In genomic region chr6:138160329-138161117, GRCh38 we compare ENCODE assay signal across 10 cellular contexts. TPM values are rescaled to one million over a fixed set of nuclear protein-coding genes. Genes with fewer than 3 reads are reported as not detected.
DNase-seq lines count a peak whose midpoint lies in the region; ATAC-seq and TF ChIP-seq lines count a peak whose summit lies in the region.
"Had no signal": no experiment of that assay in that cellular context is flagged by ENCODE, and none has a peak within 500 bp of the region (broad histone marks: within the 10 kb centered on the region; RNA-seq: fewer than 3 reads in every experiment).

No MANE protein-coding gene starts in this region.

- H3K36me3 Mint-ChIP-seq in activated T-cell treated with anti-CD3 and anti-CD28 coated beads, Interleukin-2, amount 50 U/mL, for 72 hours (ENCODE audit: insufficient read depth in 2 of 2): no peaks in the 10 kb centered on the region

- no peak overlapping the region for H3K27ac Mint-ChIP-seq in activated T-cell treated with anti-CD3 and anti-CD28 coated beads, Interleukin-2, amount 50 U/mL, for 72 hours

- POLR2A ChIA-PET in PC-9 (lab: Charles Lee; ENCODE audit: unreplicated experiment): no interaction called here

- CTCF ChIA-PET in PC-9 (lab: Charles Lee): no interaction called here

- peaks cover 19% of the 10 kb centered on the region; the same call in 1 of the 2 replicates for H3F3A ChIP-seq in PC-9 (ENCODE audit: insufficient read depth, low read depth)

- ATAC-seq in activated T-cell treated with anti-CD3 and anti-CD28 coated beads, Interleukin-2, amount 50 U/mL, for 72 hours (replicated peaks in 1 of 2): no peak

- no peaks in the 10 kb centered on the region for H3K36me3 ChIP-seq in PC-9 (ENCODE audit: low read depth)
- H3K36me3 ChIP-seq in hepatocyte (replicated peaks; ENCODE audit: insufficient read depth, low read depth): no peaks in the 10 kb centered on the region
- H3K36me3 ChIP-seq in suprapubic skin: no peaks in the 10 kb centered on the region
- H3K36me3 ChIP-seq in vagina: no peaks in the 10 kb centered on the region

- 80% methylated on average over 12 of the region's 12 CpGs for WGBS in hepatocyte (ENCODE audit: low lambda C conversion rate, missing lambda C conversion rate)
- 75% methylated on average over 12 of the region's 12 CpGs for WGBS in suprapubic skin

- DNase-seq in activated T-cell treated with anti-CD3 and anti-CD28 coated beads, Interleukin-2, amount 50 U/mL, for 72 hours: no peak
- DNase-seq in activated T-cell treated with anti-CD3 and anti-CD28 coated beads, Interleukin-2, amount 50 U/mL, for 1 hour: no peak
- DNase-seq in PC-9: peak in 1 of 2 experiments; percentile 33
- DNase-seq in hepatocyte (ENCODE audit: low spot score): no peak
- no peak for DNase-seq in suprapubic skin (ENCODE audit: low spot score in 2 of 2)
- no peak for DNase-seq in foreskin fibroblast
- no peak for DNase-seq in vagina (ENCODE audit: extremely low spot score in 2 of 2)
- DNase-seq in stimulated activated CD4-positive, alpha-beta T cell treated with anti-CD3 and anti-CD28 coated beads, Interleukin-2, amount 100 ng/mL, for 48 hours: no peak
- DNase-seq: COR-L47, NCI-H1048 had no signal

- 0 out of 2 replicates have a peak overlapping the region, but pooled peaks have one; percentile 36 for H3K27ac ChIP-seq in PC-9
- H3K27ac ChIP-seq in hepatocyte: no peak overlapping the region
- no peak overlapping the region for H3K27ac ChIP-seq in suprapubic skin
- no peak overlapping the region for H3K27ac ChIP-seq in vagina

- intact Hi-C loops in PC-9 (cut with micrococcal nuclease; ENCODE audit: unreplicated experiment): loop anchor here (5.0 kb wide), 2 partner anchors 72 to 242 kb away; partner anchors contain the start of gene HEBP2
- intact Hi-C loops in vagina (cut with DNase I): no loop called here

- H3K4me2 ChIP-seq in PC-9 (peak overlapping the region; percentile 86), hepatocyte (peak overlapping the region; percentile 97)

- no TSS peak for BruUV-seq in PC-9 (replicated peaks; lab: Mats Ljungman, UMichigan)

- H3K4me1 ChIP-seq in PC-9 (replicated peaks; ENCODE audit: insufficient read depth) (peaks cover 24% of the 10 kb centered on the region), hepatocyte (ENCODE audit: insufficient read depth) (no peaks in the 10 kb centered on the region), suprapubic skin (peaks cover 20% of the 10 kb centered on the region), vagina (peaks cover 20% of the 10 kb centered on the region)

- TF ChIP-seq POLR2A in suprapubic skin (IDR thresholded peaks at IDR 0.05): no peak
- TF ChIP-seq POLR2A in vagina (IDR thresholded peaks at IDR 0.05): no peak

- TF ChIP-seq EP300 in suprapubic skin (IDR thresholded peaks at IDR 0.05): no peak

- H4K20me1 ChIP-seq in PC-9 (ENCODE audit: insufficient read depth) (no peaks in the 10 kb centered on the region; the same call in none of the 2 replicates), hepatocyte (ENCODE audit: insufficient read depth, poor library complexity, severe bottlenecking) (no peaks in the 10 kb centered on the region)

- H3K79me2 ChIP-seq in PC-9 (ENCODE audit: low read depth) (peaks cover 36% of the 10 kb centered on the region), hepatocyte (no peaks in the 10 kb centered on the region)

- H3K4me3 ChIP-seq in PC-9 (peak overlapping the region; percentile 62), hepatocyte (no peak overlapping the region), suprapubic skin (peak overlapping the region; percentile 76), foreskin fibroblast (ENCODE audit: low read depth in 1 of 2, low read length in 2 of 2) (no peak overlapping the region), vagina (peak overlapping the region in 1 of 2 donors; percentile 50)

- H3K9me3 ChIP-seq in PC-9 (ENCODE audit: insufficient read depth, low read depth) (no peaks in the 10 kb centered on the region), hepatocyte (ENCODE audit: low read depth) (no peaks in the 10 kb centered on the region), suprapubic skin (no peaks in the 10 kb centered on the region), vagina (no peaks in the 10 kb centered on the region)

- H3K27me3 ChIP-seq in PC-9 (ENCODE audit: insufficient read depth, low read depth): no peaks in the 10 kb centered on the region
- H3K27me3 ChIP-seq in hepatocyte: peaks cover 52% of the 10 kb centered on the region
- H3K27me3 ChIP-seq in suprapubic skin: peaks cover 47% of the 10 kb centered on the region
- no peaks in the 10 kb centered on the region for H3K27me3 ChIP-seq in vagina

- H3K27me3 Mint-ChIP-seq in activated T-cell treated with anti-CD3 and anti-CD28 coated beads, Interleukin-2, amount 50 U/mL, for 72 hours (ENCODE audit: low read depth): peaks cover 64% of the 10 kb centered on the region

- peaks cover 16% of the 10 kb centered on the region for H3K4me1 Mint-ChIP-seq in activated T-cell treated with anti-CD3 and anti-CD28 coated beads, Interleukin-2, amount 50 U/mL, for 72 hours (ENCODE audit: low read depth)

- peak overlapping the region; percentile 72 to 80 for H3K4me3 Mint-ChIP-seq in activated T-cell treated with anti-CD3 and anti-CD28 coated beads, Interleukin-2, amount 50 U/mL, for 72 hours

- H3K9me3 Mint-ChIP-seq in activated T-cell treated with anti-CD3 and anti-CD28 coated beads, Interleukin-2, amount 50 U/mL, for 72 hours: no peaks in the 10 kb centered on the region

- H2AFZ ChIP-seq in PC-9: peak overlapping the region; percentile 88
- H2AFZ ChIP-seq in hepatocyte: peak overlapping the region; percentile 75

- TF ChIP-seq CTCF in PC-9 (conservative IDR thresholded peaks at IDR 0.05) (no peak), hepatocyte (IDR thresholded peaks at IDR 0.05; ENCODE audit: poor library complexity) (no peak), suprapubic skin (IDR thresholded peaks at IDR 0.05) (no peak), foreskin fibroblast (IDR thresholded peaks at IDR 0.05; ENCODE audit: low read depth, low read length) (no peak), vagina (IDR thresholded peaks at IDR 0.05) (no peak)

- H3K9me2 ChIP-seq in PC-9 (ENCODE audit: insufficient read depth) (no peaks in the 10 kb centered on the region), hepatocyte (replicated peaks; ENCODE audit: insufficient read depth) (no peaks in the 10 kb centered on the region)

RNA-seq across cellular contexts. Expression of gene ARFGEF3, which starts 1.2 kb away (rescaled TPM):
- total RNA-seq in activated T-cell treated with anti-CD3 and anti-CD28 coated beads, Interleukin-2, amount 50 U/mL, for 72 hours: under 1 TPM; 0.53 to 0.76 TPM
- total RNA-seq in PC-9 (2021) (9.9 and 10.0 TPM in 2 replicates), hepatocyte (3.9 and 4.1 TPM in 2 replicates), suprapubic skin (10 to 100 TPM in 2 of 4 donors, 1 to 10 TPM in 2; 5.1 to 20.6 (median 9.6) TPM), vagina (2.2 TPM)
- polyA plus RNA-seq in hepatocyte: 0.83 and 1.1 TPM in 2 replicates

RNA-seq across cellular contexts. Expression of gene PERP, which starts 53.3 kb away (rescaled TPM):
- 1 to 10 TPM; 4.6 to 8.5 TPM for total RNA-seq in activated T-cell treated with anti-CD3 and anti-CD28 coated beads, Interleukin-2, amount 50 U/mL, for 72 hours
- total RNA-seq in PC-9 (2021): 79.2 and 93.0 TPM in 2 replicates
- 81.8 and 85.2 TPM in 2 replicates for total RNA-seq in hepatocyte
- polyA plus RNA-seq in hepatocyte: 90.2 and 104 TPM in 2 replicates
- total RNA-seq in suprapubic skin: 1,000 to 10,000 TPM in 3 of 4 donors, 100 to 1,000 TPM in 1; 715 to 1,965 (median 1,827) TPM
- 279 TPM for total RNA-seq in vagina

RNA-seq across cellular contexts. Expression of gene PBOV1, which starts 57.8 kb away (rescaled TPM):
- total RNA-seq in activated T-cell treated with anti-CD3 and anti-CD28 coated beads, Interleukin-2, amount 50 U/mL, for 72 hours: not detected
- total RNA-seq in PC-9 (2021) (not detected in 2 replicates), hepatocyte (not detected in 2 replicates), suprapubic skin (not detected), vagina (not detected)
- polyA plus RNA-seq in hepatocyte: not detected in 2 replicates

Comparison
In these comparisons a context has a peak if more than half of its experiments do, and no peak if none do; other contexts are left out.
1. H3K4me3 ChIP-seq: peak in PC-9 (single experiment) and suprapubic skin (single experiment); none in hepatocyte (single experiment) and foreskin fibroblast (0 of 2).